Comparison of ENCODE assay signal across 8 cellular contexts in the genomic region with DNA sequence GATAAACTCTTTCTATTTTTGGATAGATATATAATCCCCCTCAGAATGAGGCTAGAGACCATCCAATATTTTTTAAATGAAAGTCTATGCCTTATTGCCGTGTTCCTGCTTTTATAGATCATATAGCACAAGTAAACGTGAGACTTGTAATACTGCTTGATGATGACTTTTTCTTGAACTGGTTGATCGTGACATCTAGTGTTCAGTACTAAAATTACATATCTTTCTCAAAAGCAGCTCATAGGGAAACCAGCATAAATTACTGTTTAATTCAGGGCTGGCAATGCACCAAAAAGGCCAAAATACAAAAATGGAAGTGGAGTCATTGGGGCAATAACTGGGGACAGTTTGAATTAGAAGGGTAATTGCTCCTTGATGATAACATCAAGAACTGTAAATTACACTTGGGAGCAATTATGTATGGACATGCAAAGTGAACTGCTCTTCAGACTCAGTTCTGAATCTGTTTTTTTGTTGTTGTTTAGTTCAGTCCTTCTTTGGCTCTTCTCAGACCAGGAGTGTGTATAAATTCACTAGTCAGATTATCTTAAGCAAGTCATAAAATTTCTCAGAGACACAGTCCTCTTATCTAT.
DNase-seq lines count a peak whose midpoint lies in the region; ATAC-seq and TF ChIP-seq lines count a peak whose summit lies in the region.

No MANE protein-coding gene starts in this region.

- H3K27ac ChIP-seq in stomach: no peak overlapping the region

- H3K4me1 ChIP-seq in stomach: peaks cover 0 to 23% (median 16%) of the 10 kb centered on the region in 4 donors

- DNase-seq in GM03348 (ENCODE audit: low spot score): peak; percentile 57
- peak; percentile 92 for DNase-seq in NCI-H1105 treated with DMSO at 0.1 percent for 48 hours (lab: John Stamatoyannopoulos, UW)
- DNase-seq in SW 1271 (lab: John Stamatoyannopoulos, UW): peak; percentile 30 to 90
- DNase-seq in glomerular visceral epithelial cell (ENCODE audit: extremely low spot score): peak; percentile 59
- no peak for DNase-seq in stomach
- no peak for DNase-seq in GF-D8 (lab: John Stamatoyannopoulos, UW)

- H3K27me3 ChIP-seq in stomach: no peaks in the 10 kb centered on the region

- no peaks in the 10 kb centered on the region for H3K36me3 ChIP-seq in stomach

- no peaks in the 10 kb centered on the region for H3K9me3 ChIP-seq in stomach

- peak in 5 of 7 experiments; percentile 39 to 81 (median 62) for TF ChIP-seq CTCF in stomach (IDR thresholded peaks at IDR 0.05)

- WGBS in stomach, 5 donors: 0 to 2% (median 1%) methylated on average over 3 of the region's 3 CpGs

- intact Hi-C loops in stomach (cut with DNase I; ENCODE audit: low total_unique reads): no loop called here

- TF ChIP-seq POLR2A in stomach (IDR thresholded peaks at IDR 0.05): no peak

- H3K4me3 ChIP-seq in stomach: no peak overlapping the region

- TF ChIP-seq EP300 in stomach (IDR thresholded peaks at IDR 0.05): no peak

- ATAC-seq in GM19023 (IDR thresholded peaks at IDR 0.05; ENCODE audit: unreplicated experiment) (no peak), GM19467 (IDR thresholded peaks at IDR 0.05; ENCODE audit: unreplicated experiment) (no peak)

Comparison
In these comparisons a context has a peak if more than half of its experiments do, and no peak if none do; other contexts are left out.
1. DNase-seq: peak in GM03348 (single experiment), NCI-H1105 treated with DMSO at 0.1 percent for 48 hours (single experiment), SW 1271 (2 of 2) and glomerular visceral epithelial cell (single experiment); none in stomach (single experiment) and GF-D8 (single experiment).